In genomic region chr15:48331796-48332641, GRCh38 we compare ENCODE assay signal across 8 cellular contexts. TPM values are rescaled to one million over a fixed set of nuclear protein-coding genes. Genes with fewer than 3 reads are reported as not detected.
DNase-seq lines count a peak whose midpoint lies in the region; ATAC-seq and TF ChIP-seq lines count a peak whose summit lies in the region.

No MANE protein-coding gene starts in this region.

- no peaks in the 10 kb centered on the region for H3K27me3 ChIP-seq in ectodermal cell (ENCODE audit: control insufficient read depth, insufficient read depth, low read length, poor library complexity, severe bottlenecking)

- peaks cover 8% of the 10 kb centered on the region for H3K36me3 ChIP-seq in ectodermal cell (ENCODE audit: control insufficient read depth, insufficient read depth, low read length)

- peaks cover 3% of the 10 kb centered on the region for H3K4me1 ChIP-seq in ectodermal cell (ENCODE audit: control insufficient read depth, insufficient read depth, low read length)

- H3K27ac ChIP-seq in ectodermal cell (ENCODE audit: insufficient read depth, low read depth, low read length, poor library complexity, severe bottlenecking), result peak overlapping the region; percentile 82

- 0% methylated on average over 61 to 64 of the region's 64 CpGs for WGBS in ectodermal cell, 2 experiments

- no peaks in the 10 kb centered on the region for H3K9me3 ChIP-seq in ectodermal cell (ENCODE audit: control insufficient read depth, low read length)

- DNase-seq in AG10803 (ENCODE audit: low read depth) (peak; percentile 66), NCI-H460 (ENCODE audit: extremely low read depth, low read depth) (peak; percentile 39), medulla oblongata (ENCODE audit: extremely low spot score) (peak; percentile 74)
- DNase-seq in activated CD4-positive, alpha-beta T cell treated with anti-CD3 and anti-CD28 coated beads, Interleukin-2, amount 50 U/mL, for 4 hours, result peak; percentile 64 to 66
- peak; percentile 51 for DNase-seq in stimulated activated CD8-positive, alpha-beta memory T cell treated with anti-CD3 and anti-CD28 coated beads, Interleukin-15, amount 100 ng/mL, for 1 hour (ENCODE audit: low read depth)

- no peak for TF ChIP-seq CTCF in AG10803 (conservative IDR thresholded peaks at IDR 0.05; ENCODE audit: low read length)

- ATAC-seq in GM18870 (IDR thresholded peaks at IDR 0.05; ENCODE audit: unreplicated experiment), result peak; percentile 22
- ATAC-seq in HG03108 (IDR thresholded peaks at IDR 0.05; ENCODE audit: unreplicated experiment), result peak; percentile 32

- peak overlapping the region; percentile 76 for H3K4me3 ChIP-seq in AG10803 (ENCODE audit: low read length)
- peak overlapping the region; percentile 88 for H3K4me3 ChIP-seq in ectodermal cell (ENCODE audit: insufficient read depth, low read depth, low read length)

RNA-seq across cellular contexts. Expression of gene DUT, which starts 0.8 kb away (rescaled TPM):
- total RNA-seq in NCI-H460 (2014; rRNA removed; shearing (Covaris generic)), result 84.9 and 85.9 TPM in 2 replicates
- 120 and 127 TPM in 2 replicates for polyA plus RNA-seq in NCI-H460 (2014; cell fraction: nucleus; rRNA removed)
- polyA plus RNA-seq in ectodermal cell (2013, experiment 1 of 4), result 130 TPM
- polyA plus RNA-seq in ectodermal cell (2013, experiment 2 of 4), result 124 TPM
- polyA plus RNA-seq in ectodermal cell (2013, experiment 3 of 4), result 102 TPM
- 102 TPM for polyA plus RNA-seq in ectodermal cell (2013, experiment 4 of 4)

Comparison
In these comparisons a context has a peak if more than half of its experiments do, and no peak if none do; other contexts are left out.
1. Peak in every context shown above with its lines: DNase-seq, ATAC-seq, H3K4me3 ChIP-seq and H3K27ac ChIP-seq.